Comparison of ENCODE assay signal across 1 cellular context in genomic region chr19:42279902-42280760, GRCh38.
A peak's percentile ranks its signal among the peaks of the same experiment; 100 is the strongest.
TF ChIP-seq lines count a peak whose summit lies in the region.

No MANE protein-coding gene starts in this region.

TF ChIP-seq in GM12878, 131 proteins besides CTCF, POLR2A, EP300 and RAD21 (continued from another document):
- TF ChIP-seq E4F1 (IDR thresholded peaks at IDR 0.05; ENCODE audit: borderline replicate concordance, partially characterized antibody) (peak; percentile 35), JUND (IDR thresholded peaks at IDR 0.05; ENCODE audit: low read depth, low read length) (no peak), FOXM1 (IDR thresholded peaks at IDR 0.05; ENCODE audit: low read depth, low read length) (no peak), CUX1 (IDR thresholded peaks at IDR 0.05; ENCODE audit: insufficient replicate concordance, low read depth, low read length) (no peak), NRF1 (conservative IDR thresholded peaks at IDR 0.05; ENCODE audit: low read depth, low read length) (peak; percentile 71), EED (IDR thresholded peaks at IDR 0.05; ENCODE audit: low read depth) (no peak), ZNF592 (IDR thresholded peaks at IDR 0.05) (no peak), MEF2A (IDR thresholded peaks at IDR 0.05; ENCODE audit: insufficient read depth, low read depth, low read length) (no peak), KDM1A (IDR thresholded peaks at IDR 0.05; ENCODE audit: borderline replicate concordance) (no peak), CHD1 (IDR thresholded peaks at IDR 0.05; ENCODE audit: low read depth, low read length) (no peak)
